ENCODE assay signal across 11 cellular contexts in genomic region chr1:12456979-12457378, GRCh38.
DNase-seq lines count a peak whose midpoint lies in the region; ATAC-seq and TF ChIP-seq lines count a peak whose summit lies in the region.
"Had no signal": no experiment of that assay in that cellular context is flagged by ENCODE, and none has a peak within 500 bp of the region (broad histone marks: within the 10 kb centered on the region; RNA-seq: fewer than 3 reads in every experiment).

No MANE protein-coding gene starts in this region.

- no peak overlapping the region for H3K9ac ChIP-seq in H9 (ENCODE audit: extremely low read depth, insufficient read length, low read length)

- ATAC-seq in left lung (no peak), GM21723 (IDR thresholded peaks at IDR 0.05; ENCODE audit: unreplicated experiment) (no peak)

- H4K5ac ChIP-seq in H9 (ENCODE audit: insufficient read length, low read depth, low read length), result no peak overlapping the region

- no peak overlapping the region for H2BK5ac ChIP-seq in H9 (ENCODE audit: insufficient read length, low read length)

- no peaks in the 10 kb centered on the region for H3K9me3 Mint-ChIP-seq in H9
- no peaks in the 10 kb centered on the region for H3K9me3 Mint-ChIP-seq in activated naive CD8-positive, alpha-beta T cell (ENCODE audit: low read depth)
- H3K9me3 Mint-ChIP-seq: activated T-helper 1 cell treated with anti-CD3 and anti-CD28 coated beads, Interleukin-12 subunit alpha, Interleukin-12 subunit beta, Interleukin-2, Interleukin-4 antibody, amounts not matched to agents 30 ng/mL and 10 ng/mL and 1 ng/mL, durations not matched to agents 14 hours and 24 hours and 36 hours had no signal

- H3K23me2 ChIP-seq in H9 (ENCODE audit: insufficient read length, low read depth, low read length, poor library complexity, severe bottlenecking), result no peaks in the 10 kb centered on the region

- H3K27me3 Mint-ChIP-seq in H9 (ENCODE audit: low read depth), result no peaks in the 10 kb centered on the region
- no peaks in the 10 kb centered on the region for H3K27me3 Mint-ChIP-seq in activated naive CD8-positive, alpha-beta T cell

- no CpG with 5 or more reads among the region's 1 CpG for WGBS in H9 (ENCODE audit: extremely low coverage, insufficient read length, low lambda C conversion rate)
- WGBS in transverse colon (ENCODE audit: low coverage in 1 of 2), 2 donors, result 80 to 84% methylated on average over 1 of the region's 1 CpG

- H4K8ac ChIP-seq in H9 (replicated peaks; ENCODE audit: insufficient read length, low read depth, low read length), result no peak overlapping the region

- H2BK15ac ChIP-seq in H9 (ENCODE audit: low read depth, low read length), result no peak overlapping the region

- peaks cover 12 to 14% of the 10 kb centered on the region in 2 experiments for H3K4me1 Mint-ChIP-seq in H9
- peaks cover 69% of the 10 kb centered on the region for H3K4me1 Mint-ChIP-seq in activated naive CD8-positive, alpha-beta T cell (ENCODE audit: low read depth)

- H3K27me3 ChIP-seq in H9 (ENCODE audit: insufficient read depth, low read length) (no peaks in the 10 kb centered on the region), transverse colon (no peaks in the 10 kb centered on the region), left lung (no peaks in the 10 kb centered on the region)

- no peak overlapping the region for H3T11ph ChIP-seq in H9 (ENCODE audit: low read length)

- H3K36me3 Mint-ChIP-seq in H9 (ENCODE audit: insufficient read depth in 1 of 3, low read depth in 3 of 3), result peaks cover 0 to 4% (median 4%) of the 10 kb centered on the region in 3 experiments; a peak in 2 of 7 replicates
- H3K36me3 Mint-ChIP-seq in activated naive CD8-positive, alpha-beta T cell, result peaks cover 36% of the 10 kb centered on the region

- intact Hi-C loops in transverse colon (cut with DNase I; ENCODE audit: low total_unique reads) (no loop called here), left lung (cut with DNase I) (no loop called here)

- no peak overlapping the region for H4K91ac ChIP-seq in H9 (ENCODE audit: insufficient read length, low read depth, low read length)

- no peak overlapping the region for H2BK20ac ChIP-seq in H9 (ENCODE audit: low read depth, low read length, poor library complexity, severe bottlenecking)

- in situ Hi-C loops in transverse colon (cut with MboI; ENCODE audit: low pct_ligation_motif_present in 1 of 4, low pct_unique_long_range_greater_than_20kb in 1 of 4, low sequenced_read_pairs in 3 of 4), result no loop called here

- H3K56ac ChIP-seq in H9 (ENCODE audit: insufficient read length, low read depth, low read length), result no peak overlapping the region

- H3K14ac ChIP-seq in H9 (ENCODE audit: insufficient read depth, low read length), result no peak overlapping the region

- no peak overlapping the region for H3K27ac Mint-ChIP-seq in H9
- peak overlapping the region; percentile 92 for H3K27ac Mint-ChIP-seq in activated naive CD8-positive, alpha-beta T cell

- H3K4me2 ChIP-seq in H9 (ENCODE audit: insufficient read depth, insufficient read length, low read length), result no peak overlapping the region

- TF ChIP-seq CTCF in H9 (conservative IDR thresholded peaks at IDR 0.05) (no peak), transverse colon (IDR thresholded peaks at IDR 0.05) (no peak), left lung (IDR thresholded peaks at IDR 0.05) (no peak)

- no peaks in the 10 kb centered on the region for H4K20me1 ChIP-seq in H9 (ENCODE audit: control insufficient read depth, insufficient read depth, insufficient read length)

- no peak for TF ChIP-seq POLR2A in transverse colon (IDR thresholded peaks at IDR 0.05)

- no peak overlapping the region for H2AK5ac ChIP-seq in H9 (ENCODE audit: insufficient read length, low read length)

- H3K4ac ChIP-seq in H9 (ENCODE audit: low read depth, low read length), result no peak overlapping the region

- H2BK120ac ChIP-seq in H9 (ENCODE audit: low read depth, low read length, poor library complexity, severe bottlenecking), result no peak overlapping the region

- H3K27ac ChIP-seq in H9 (ENCODE audit: insufficient read length, low read depth, low read length) (no peak overlapping the region), transverse colon (peak overlapping the region; percentile 44 to 63 (median 55)), left lung (peak overlapping the region in 1 of 2 donors; percentile 33)
- H3K27ac ChIP-seq: VCaP had no signal

- peaks cover 4% of the 10 kb centered on the region; the same call in 1 of the 2 replicates for H3K4me1 ChIP-seq in H9 (ENCODE audit: insufficient read depth, low read length)
- peaks cover 34 to 72% (median 42%) of the 10 kb centered on the region in 4 donors for H3K4me1 ChIP-seq in transverse colon
- peaks cover 51 to 69% of the 10 kb centered on the region in 2 donors for H3K4me1 ChIP-seq in left lung

- H3K4me3 ChIP-seq in transverse colon (no peak overlapping the region), left lung (no peak overlapping the region)

- DNase-seq in H9 (no peak), islet precursor cell (peak; percentile 2), transverse colon (no peak), left lung (no peak), NCI-H2227 treated with DMSO at 0.1 percent for 48 hours (lab: John Stamatoyannopoulos, UW) (no peak)
- DNase-seq: effector memory CD4-positive, alpha-beta T cell; NCI-H1694 treated with DMSO at 0.1 percent for 48 hours had no signal

- no peaks in the 10 kb centered on the region for H3K79me1 ChIP-seq in H9 (ENCODE audit: insufficient read depth, low read depth, low read length, poor library complexity, severe bottlenecking)

- H3K9me3 ChIP-seq in H9 (ENCODE audit: control insufficient read depth, low read depth, low read length) (no peaks in the 10 kb centered on the region), transverse colon (no peaks in the 10 kb centered on the region), left lung (no peaks in the 10 kb centered on the region)

- peak overlapping the region; percentile 42 for H2BK12ac ChIP-seq in H9 (ENCODE audit: insufficient read length, low read depth, low read length)

- H3K4me3 Mint-ChIP-seq in H9, result no peak overlapping the region
- H3K4me3 Mint-ChIP-seq in activated naive CD8-positive, alpha-beta T cell, result peak overlapping the region; percentile 77
- H3K4me3 Mint-ChIP-seq: activated T-helper 1 cell treated with anti-CD3 and anti-CD28 coated beads, Interleukin-12 subunit alpha, Interleukin-12 subunit beta, Interleukin-2, Interleukin-4 antibody, amounts not matched to agents 30 ng/mL and 10 ng/mL and 1 ng/mL, durations not matched to agents 14 hours and 24 hours and 36 hours had no signal

- H2AFZ ChIP-seq in H9 (ENCODE audit: low read length), result no peak overlapping the region

- no peak for TF ChIP-seq EP300 in transverse colon (IDR thresholded peaks at IDR 0.05; ENCODE audit: low read depth)

- no peaks in the 10 kb centered on the region for H3K79me2 ChIP-seq in H9 (ENCODE audit: insufficient read depth, low read length)

- no peak overlapping the region for H3K18ac ChIP-seq in H9 (ENCODE audit: insufficient read length, low read depth, low read length)

- H3K36me3 ChIP-seq in transverse colon (no peaks in the 10 kb centered on the region), left lung (peaks cover 0 to 30% of the 10 kb centered on the region in 2 donors)

- H3K23ac ChIP-seq in H9 (ENCODE audit: insufficient read length, low read depth, low read length), result no peak overlapping the region
